24 cellular contexts compared by ENCODE assay signal in the genomic region with DNA sequence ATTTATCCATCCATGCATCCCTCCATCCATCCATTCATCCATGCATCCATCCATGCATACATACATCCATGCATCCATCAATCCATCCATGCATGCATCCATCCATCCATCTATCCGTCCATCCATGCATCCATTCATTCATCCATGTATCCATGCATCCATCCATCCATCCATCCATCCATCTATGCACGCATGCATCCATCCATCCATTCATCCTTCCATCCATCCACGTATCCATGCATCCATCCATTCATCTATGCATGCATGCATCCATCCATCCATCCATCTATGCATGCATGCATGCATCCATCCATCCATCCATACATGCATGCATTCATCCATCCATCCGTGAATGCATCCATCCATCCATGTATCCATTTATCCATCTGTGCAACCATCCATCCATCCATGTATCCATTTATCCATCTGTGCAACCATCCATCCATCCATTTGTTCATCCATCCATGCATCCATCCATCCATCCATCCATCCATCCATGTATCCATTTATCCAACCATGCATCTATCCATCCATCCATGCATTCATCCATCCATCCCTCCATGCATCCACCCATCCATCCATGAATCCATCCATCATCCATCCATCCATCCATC. TPM values are rescaled to one million over a fixed set of nuclear protein-coding genes. Genes with fewer than 3 reads are reported as not detected.
A peak's percentile ranks its signal among the peaks of the same experiment; 100 is the strongest.
DNase-seq lines count a peak whose midpoint lies in the region; ATAC-seq and FAIRE-seq lines count a peak whose summit lies in the region.
"Had no signal": no experiment of that assay in that cellular context is flagged by ENCODE, and none has a peak within 500 bp of the region (broad histone marks: within the 10 kb centered on the region; RNA-seq: fewer than 3 reads in every experiment).

No MANE protein-coding gene starts in this region.

- no peak overlapping the region for H2BK5ac ChIP-seq in neuronal stem cell (ENCODE audit: low read length)

- H2BK120ac ChIP-seq in neuronal stem cell (ENCODE audit: low read depth, low read length): no peak overlapping the region

- no peaks in the 10 kb centered on the region for H3K36me3 ChIP-seq in neuronal stem cell (replicated peaks in 1 of 2; ENCODE audit: control insufficient read depth in 2 of 2, insufficient read depth in 2 of 2, low read length in 2 of 2)
- H3K36me3 ChIP-seq: BE2C had no signal

- no peak overlapping the region for H3K18ac ChIP-seq in neuronal stem cell (ENCODE audit: low read length)

- H2BK12ac ChIP-seq in neuronal stem cell (ENCODE audit: low read length): no peak overlapping the region

- no peak overlapping the region for H2AFZ ChIP-seq in neuronal stem cell (ENCODE audit: low read length)

- no peak overlapping the region for H4K8ac ChIP-seq in neuronal stem cell (ENCODE audit: low read depth, low read length)

- H3K27ac ChIP-seq in neuronal stem cell (replicated peaks; ENCODE audit: low read length): no peak overlapping the region
- H3K27ac ChIP-seq: BLaER1 had no signal

- H4K91ac ChIP-seq in neuronal stem cell (ENCODE audit: low read depth, low read length, poor library complexity): no peak overlapping the region

- FAIRE-seq in HTR-8/SVneo (lab: Jason Lieb, UNC): peak; percentile 62
- FAIRE-seq: A204.1, GM12891 had no signal

- no peak overlapping the region for H2BK15ac ChIP-seq in neuronal stem cell (ENCODE audit: low read length)

- peaks cover 0 to 8% of the 10 kb centered on the region in 2 donors for H3K4me1 ChIP-seq in neuronal stem cell (ENCODE audit: control insufficient read depth in 2 of 2, insufficient read depth in 1 of 2, low read depth in 1 of 2, low read length in 2 of 2)
- H3K4me1 ChIP-seq: BE2C had no signal

- H3K9me3 ChIP-seq in neuronal stem cell (replicated peaks in 1 of 2; ENCODE audit: control insufficient read depth in 2 of 2, insufficient read depth in 1 of 2, low read depth in 1 of 2, low read length in 2 of 2): peaks cover 0 to 3% of the 10 kb centered on the region in 2 donors
- H3K9me3 ChIP-seq: BE2C had no signal

- H3K9ac ChIP-seq in neuronal stem cell (ENCODE audit: low read depth, low read length, poor library complexity): peak overlapping the region; percentile 9
- H3K9ac ChIP-seq: BLaER1 had no signal

- no peaks in the 10 kb centered on the region for H3K79me1 ChIP-seq in neuronal stem cell (ENCODE audit: low read depth, low read length)

- H3K14ac ChIP-seq in neuronal stem cell (ENCODE audit: low read length): no peak overlapping the region

- DNase-seq in HTR-8/SVneo (ENCODE audit: insufficient read length, low spot score) (no peak), neuronal stem cell (ENCODE audit: low spot score) (no peak), hepatic stellate cell (ENCODE audit: low spot score) (no peak)
- no peak for DNase-seq in activated CD8-positive, alpha-beta memory T cell treated with anti-CD3 and anti-CD28 coated beads for 24 hours
- DNase-seq: 8988T; ACHN; BE2C; C1 segment of cervical spinal cord; CD4-positive, alpha-beta memory T cell; CD4-positive, CD25-positive, alpha-beta regulatory T cell; CD8-positive, alpha-beta memory T cell; COR-L47; DMS 273 treated with DMSO at 0.1 percent for 48 hours; DMS153; DMS53; DMS79; DND-41; EL; GDM1 had no signal

- H3K23ac ChIP-seq in neuronal stem cell (ENCODE audit: low read depth, low read length, poor library complexity): no peak overlapping the region

- H3K4ac ChIP-seq in neuronal stem cell (ENCODE audit: low read length): no peak overlapping the region

- no peak overlapping the region for H2AK5ac ChIP-seq in neuronal stem cell (ENCODE audit: low read depth, low read length)

- ATAC-seq in GM19324 (IDR thresholded peaks at IDR 0.05; ENCODE audit: low FRiP score, unreplicated experiment): no peak

- H3K4me2 ChIP-seq in neuronal stem cell (ENCODE audit: insufficient read depth, low read length, poor library complexity, severe bottlenecking): no peak overlapping the region
- H3K4me2 ChIP-seq: BLaER1 had no signal

- H3K27me3 ChIP-seq in neuronal stem cell (ENCODE audit: control insufficient read depth in 3 of 3, insufficient read depth in 3 of 3, low read depth in 1 of 3, low read length in 3 of 3): no peaks in the 10 kb centered on the region
- H3K27me3 ChIP-seq: BE2C, BLaER1 had no signal

- no CpG with 5 or more reads among the region's 4 CpGs for WGBS in neuronal stem cell (ENCODE audit: extremely low coverage in 2 of 2, insufficient read length in 2 of 2, insufficient replicate concordance in 1 of 2), 2 donors

- peak overlapping the region in 1 of 2 donors; percentile 7 for H3K4me3 ChIP-seq in neuronal stem cell (ENCODE audit: low read length in 2 of 2)
- H3K4me3 ChIP-seq: BLaER1 had no signal

RNA-seq across cellular contexts. Expression of gene TINAGL1, which starts 30.3 kb away (rescaled TPM):
- polyA plus RNA-seq in neuronal stem cell (2013, experiment 1 of 2): 0.06 TPM
- polyA plus RNA-seq in neuronal stem cell (2013, experiment 2 of 2): not detected
- polyA plus RNA-seq: CD14-positive monocyte; CD4-positive, alpha-beta memory T cell; CD4-positive, CD25-positive, alpha-beta regulatory T cell; CD8-positive, alpha-beta memory T cell had no signal
